Comparison of ENCODE assay signal across 8 cellular contexts in the genomic region with DNA sequence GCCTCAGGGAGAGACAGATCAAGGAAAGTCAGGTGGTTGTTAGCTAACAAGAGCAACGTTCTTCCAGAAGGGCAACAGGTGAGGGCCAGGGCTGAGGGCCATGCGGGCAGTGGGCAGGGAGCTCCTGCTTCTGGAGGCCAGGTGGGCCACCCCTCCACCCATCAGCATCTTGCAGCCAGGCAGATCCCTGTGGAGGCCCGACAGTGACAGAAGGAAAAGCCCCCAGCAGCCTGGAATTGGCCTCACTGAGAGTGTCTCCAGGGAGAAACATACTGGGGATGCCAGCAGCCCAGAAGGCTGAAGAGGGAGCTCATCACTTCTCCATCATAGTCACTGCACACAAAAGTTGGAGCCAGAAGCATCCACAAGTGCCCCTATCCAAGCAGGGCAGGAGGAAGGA.
DNase-seq lines count a peak whose midpoint lies in the region; ATAC-seq and TF ChIP-seq lines count a peak whose summit lies in the region.
"Not testable (repeated sequence)": the region's sequence is repeated elsewhere in the genome, so short reads cannot be mapped to it uniquely, and the experiment has no call there.

No MANE protein-coding gene starts in this region.

- POLR2A ChIA-PET in HEK293 (lab: Yijun Ruan, JAX); activated naive CD8-positive, alpha-beta T cell treated with anti-CD3 and anti-CD28 coated beads, Interleukin-2, amount 10 ng/mL, durations not matched to agents 7 days and 5 days (lab: Charles Lee): not testable (repeated sequence)

- not testable (repeated sequence) for TF ChIP-seq EP300 in esophagus muscularis mucosa (IDR thresholded peaks at IDR 0.05)

- CTCF ChIA-PET in HEK293 (lab: Yijun Ruan, JAX), result not testable (repeated sequence)

- peaks cover 0 to 28% (median 5%) of the 10 kb centered on the region in 4 donors for H3K4me1 Mint-ChIP-seq in CD4-positive, CD25-positive, alpha-beta regulatory T cell
- H3K4me1 Mint-ChIP-seq in activated CD4-positive, alpha-beta T cell treated with anti-CD3 and anti-CD28 coated beads, Interleukin-2, amount 10 ng/mL, durations not matched to agents 24 days and 14 days, result peaks cover 22% of the 10 kb centered on the region
- not testable (repeated sequence) for H3K4me1 Mint-ChIP-seq in activated naive CD8-positive, alpha-beta T cell treated with anti-CD3 and anti-CD28 coated beads, Interleukin-2, amount 10 ng/mL, durations not matched to agents 7 days and 5 days; stimulated activated memory B cell treated with anti-CD40 and anti-IgM and Interleukin-4, amounts not matched to agents 10 μg/mL and 1 μg/mL and 100 μg/mL, for 72 hours

- not testable (repeated sequence) for ATAC-seq in CD4-positive, CD25-positive, alpha-beta regulatory T cell (ENCODE audit: low read depth in 2 of 2); activated naive CD8-positive, alpha-beta T cell treated with anti-CD3 and anti-CD28 coated beads, Interleukin-2, amount 10 ng/mL, durations not matched to agents 7 days and 5 days (ENCODE audit: low read depth); mucosa of descending colon; stimulated activated memory B cell treated with anti-CD40 and anti-IgM and Interleukin-4, amounts not matched to agents 10 μg/mL and 1 μg/mL and 100 μg/mL, for 72 hours

- not testable (repeated sequence) for H3K4me3 Mint-ChIP-seq in CD4-positive, CD25-positive, alpha-beta regulatory T cell; activated CD4-positive, alpha-beta T cell treated with anti-CD3 and anti-CD28 coated beads, Interleukin-2, amount 10 ng/mL, durations not matched to agents 24 days and 14 days; activated naive CD8-positive, alpha-beta T cell treated with anti-CD3 and anti-CD28 coated beads, Interleukin-2, amount 10 ng/mL, durations not matched to agents 7 days and 5 days; stimulated activated memory B cell treated with anti-CD40 and anti-IgM and Interleukin-4, amounts not matched to agents 10 μg/mL and 1 μg/mL and 100 μg/mL, for 72 hours

- H3K4me1 ChIP-seq in CD4-positive, CD25-positive, alpha-beta regulatory T cell (ENCODE audit: control insufficient read depth, insufficient read depth, low read length, poor library complexity, severe bottlenecking), result peaks cover 11% of the 10 kb centered on the region
- H3K4me1 ChIP-seq in HEK293 (ENCODE audit: control insufficient read depth, insufficient read depth, low read length); esophagus muscularis mucosa; mucosa of descending colon (ENCODE audit: low read depth): not testable (repeated sequence)

- H3K9me3 Mint-ChIP-seq in CD4-positive, CD25-positive, alpha-beta regulatory T cell; activated CD4-positive, alpha-beta T cell treated with anti-CD3 and anti-CD28 coated beads, Interleukin-2, amount 10 ng/mL, durations not matched to agents 24 days and 14 days; activated naive CD8-positive, alpha-beta T cell treated with anti-CD3 and anti-CD28 coated beads, Interleukin-2, amount 10 ng/mL, durations not matched to agents 7 days and 5 days; stimulated activated memory B cell treated with anti-CD40 and anti-IgM and Interleukin-4, amounts not matched to agents 10 μg/mL and 1 μg/mL and 100 μg/mL, for 72 hours: not testable (repeated sequence)

- peak overlapping the region in 1 of 3 donors; percentile 32 for H3K27ac Mint-ChIP-seq in CD4-positive, CD25-positive, alpha-beta regulatory T cell
- peak overlapping the region; percentile 62 for H3K27ac Mint-ChIP-seq in activated CD4-positive, alpha-beta T cell treated with anti-CD3 and anti-CD28 coated beads, Interleukin-2, amount 10 ng/mL, durations not matched to agents 24 days and 14 days
- peak overlapping the region; percentile 36 for H3K27ac Mint-ChIP-seq in activated naive CD8-positive, alpha-beta T cell treated with anti-CD3 and anti-CD28 coated beads, Interleukin-2, amount 10 ng/mL, durations not matched to agents 7 days and 5 days
- peak overlapping the region; percentile 9 for H3K27ac Mint-ChIP-seq in stimulated activated memory B cell treated with anti-CD40 and anti-IgM and Interleukin-4, amounts not matched to agents 10 μg/mL and 1 μg/mL and 100 μg/mL, for 72 hours

- H3K36me3 Mint-ChIP-seq in CD4-positive, CD25-positive, alpha-beta regulatory T cell; activated naive CD8-positive, alpha-beta T cell treated with anti-CD3 and anti-CD28 coated beads, Interleukin-2, amount 10 ng/mL, durations not matched to agents 7 days and 5 days; stimulated activated memory B cell treated with anti-CD40 and anti-IgM and Interleukin-4, amounts not matched to agents 10 μg/mL and 1 μg/mL and 100 μg/mL, for 72 hours: not testable (repeated sequence)
- peaks cover 16% of the 10 kb centered on the region for H3K36me3 Mint-ChIP-seq in activated CD4-positive, alpha-beta T cell treated with anti-CD3 and anti-CD28 coated beads, Interleukin-2, amount 10 ng/mL, durations not matched to agents 24 days and 14 days (ENCODE audit: low read depth)

- DNase-seq in CD4-positive, CD25-positive, alpha-beta regulatory T cell; activated CD4-positive, alpha-beta T cell treated with anti-CD3 and anti-CD28 coated beads, Interleukin-2, amount 10 ng/mL, durations not matched to agents 24 days and 14 days; activated naive CD8-positive, alpha-beta T cell treated with anti-CD3 and anti-CD28 coated beads, Interleukin-2, amount 10 ng/mL, durations not matched to agents 7 days and 5 days: not testable (repeated sequence)
- DNase-seq in activated effector memory CD4-positive, alpha-beta T cell treated with anti-CD3 and anti-CD28 coated beads, Interleukin-2, amount 50 U/mL, for 16 hours, result peak; percentile 64
- peak; percentile 74 for DNase-seq in esophagus muscularis mucosa (ENCODE audit: extremely low spot score)
- DNase-seq in mucosa of descending colon, result peak in 2 of 3 donors; percentile 26 to 48

- H3K27me3 ChIP-seq in CD4-positive, CD25-positive, alpha-beta regulatory T cell (ENCODE audit: control insufficient read depth, insufficient read depth, low read length); esophagus muscularis mucosa: not testable (repeated sequence)

- intact Hi-C loops in activated CD4-positive, alpha-beta T cell treated with anti-CD3 and anti-CD28 coated beads, Interleukin-2, amount 10 ng/mL, durations not matched to agents 24 days and 14 days (cut with micrococcal nuclease); esophagus muscularis mucosa (cut with DNase I); mucosa of descending colon (cut with DNase I, micrococcal nuclease): not testable (repeated sequence)

- H3K27me3 Mint-ChIP-seq in CD4-positive, CD25-positive, alpha-beta regulatory T cell; activated CD4-positive, alpha-beta T cell treated with anti-CD3 and anti-CD28 coated beads, Interleukin-2, amount 10 ng/mL, durations not matched to agents 24 days and 14 days; activated naive CD8-positive, alpha-beta T cell treated with anti-CD3 and anti-CD28 coated beads, Interleukin-2, amount 10 ng/mL, durations not matched to agents 7 days and 5 days; stimulated activated memory B cell treated with anti-CD40 and anti-IgM and Interleukin-4, amounts not matched to agents 10 μg/mL and 1 μg/mL and 100 μg/mL, for 72 hours: not testable (repeated sequence)

- H3K9me3 ChIP-seq in CD4-positive, CD25-positive, alpha-beta regulatory T cell (ENCODE audit: control insufficient read depth in 2 of 2, low read length in 2 of 2); HEK293 (ENCODE audit: control insufficient read depth, insufficient read depth, low read depth, low read length); esophagus muscularis mucosa; mucosa of descending colon: not testable (repeated sequence)

- H3K4me3 ChIP-seq in CD4-positive, CD25-positive, alpha-beta regulatory T cell (ENCODE audit: low read depth, low read length); HEK293 (ENCODE audit: low read depth, low read length); esophagus muscularis mucosa; mucosa of descending colon: not testable (repeated sequence)

- not testable (repeated sequence) for H3K36me3 ChIP-seq in CD4-positive, CD25-positive, alpha-beta regulatory T cell (ENCODE audit: control insufficient read depth, insufficient read depth, low read length); HEK293 (ENCODE audit: control insufficient read depth in 2 of 2, insufficient read depth in 1 of 2, low read length in 2 of 2); esophagus muscularis mucosa; mucosa of descending colon (ENCODE audit: low read depth)

- TF ChIP-seq POLR2A in esophagus muscularis mucosa (IDR thresholded peaks at IDR 0.05; ENCODE audit: low read depth), result not testable (repeated sequence)

- H3K27ac ChIP-seq in CD4-positive, CD25-positive, alpha-beta regulatory T cell (ENCODE audit: insufficient read depth, low read length, poor library complexity, severe bottlenecking), result peak overlapping the region; percentile 23
- not testable (repeated sequence) for H3K27ac ChIP-seq in HEK293 (ENCODE audit: extremely low read depth, low read depth, low read length); esophagus muscularis mucosa (replicated peaks in 1 of 4)

- 0 out of 2 replicates have a peak, but pooled peaks have one; percentile 12 for TF ChIP-seq CTCF in HEK293 (tag by site-specific recombination; IDR thresholded peaks at IDR 0.05)
- not testable (repeated sequence) for TF ChIP-seq CTCF in esophagus muscularis mucosa (IDR thresholded peaks at IDR 0.05); mucosa of descending colon (IDR thresholded peaks at IDR 0.05)

- 86% methylated on average over 2 of the region's 3 CpGs for WGBS in esophagus muscularis mucosa

TF ChIP-seq in HEK293, 187 proteins besides CTCF, POLR2A, EP300 and RAD21:
- TF ChIP-seq SCRT2 (tag by site-specific recombination; IDR thresholded peaks at IDR 0.05) (peak; percentile 60), GLIS1 (tag by site-specific recombination; IDR thresholded peaks at IDR 0.05) (peak; percentile 64)
TF ChIP-seq in HEK293: peak in this region for 2; not testable (repeated sequence) for 185.
